8 cellular contexts compared by ENCODE assay signal in the genomic region with DNA sequence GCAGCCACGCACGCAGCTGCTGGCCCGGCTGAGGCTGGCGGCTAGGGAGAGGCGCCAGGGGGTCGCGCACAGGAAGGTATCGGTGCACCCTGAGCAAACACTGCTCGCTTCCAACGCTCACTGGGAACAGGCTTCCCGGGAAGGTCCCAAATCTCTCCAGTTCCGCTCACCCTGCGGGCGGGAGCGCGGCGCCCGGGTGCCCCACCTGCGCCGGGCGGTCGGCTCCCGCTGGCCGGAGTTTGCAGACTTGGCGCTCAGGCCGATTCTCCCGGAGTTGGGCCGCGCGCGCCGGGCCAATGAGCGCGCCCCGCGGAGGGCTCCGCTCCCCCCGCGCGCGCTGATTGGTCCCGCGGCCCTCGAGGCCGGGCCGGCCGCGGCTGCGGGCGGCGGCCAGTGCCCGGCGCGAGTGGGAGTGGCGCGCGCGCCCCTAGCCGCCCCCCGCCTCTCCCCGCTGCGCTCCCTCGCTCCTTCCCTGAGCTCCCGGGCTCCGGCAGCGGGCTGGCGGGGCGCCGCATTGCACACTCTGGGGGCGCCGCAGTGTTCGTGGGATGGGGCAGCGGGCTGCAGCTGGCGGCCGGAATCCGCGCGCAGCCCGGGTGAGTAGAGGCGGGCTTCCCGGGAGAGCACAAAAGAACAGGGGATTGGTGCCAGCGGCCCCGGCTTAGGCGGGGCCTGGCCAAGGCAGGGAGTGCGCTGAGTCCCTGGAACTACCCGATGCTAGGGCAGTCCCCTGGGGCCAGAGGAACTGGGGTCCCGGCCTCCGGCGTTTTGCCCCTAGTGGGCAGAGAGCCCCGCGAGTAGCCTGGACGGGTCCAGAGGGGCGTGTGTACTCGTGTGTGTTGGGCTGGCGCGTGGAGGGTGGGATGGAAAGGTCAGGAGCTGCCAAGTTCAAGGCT. TPM values are rescaled to one million over a fixed set of nuclear protein-coding genes. Genes with fewer than 3 reads are reported as not detected.
DNase-seq lines count a peak whose midpoint lies in the region; ATAC-seq and TF ChIP-seq lines count a peak whose summit lies in the region.

A gene with protein sequence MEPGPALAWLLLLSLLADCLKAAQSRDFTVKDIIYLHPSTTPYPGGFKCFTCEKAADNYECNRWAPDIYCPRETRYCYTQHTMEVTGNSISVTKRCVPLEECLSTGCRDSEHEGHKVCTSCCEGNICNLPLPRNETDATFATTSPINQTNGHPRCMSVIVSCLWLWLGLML (plus strand): TSS at position 461 of the 896 bp plus-strand sequence. CDS start 107,122 bp downstream, outside the sequence.

- H3K9me3 ChIP-seq in HUES48 (ENCODE audit: control insufficient read depth, insufficient read depth, low read length) = no peaks in the 10 kb centered on the region
- no peaks in the 10 kb centered on the region for H3K9me3 ChIP-seq in endodermal cell (ENCODE audit: control insufficient read depth, low read length)

- TF ChIP-seq CTCF in RWPE1 (conservative IDR thresholded peaks at IDR 0.05; ENCODE audit: low read depth) (no peak), endodermal cell (conservative IDR thresholded peaks at IDR 0.05) (no peak)

- H3K27me3 Mint-ChIP-seq in endodermal cell (ENCODE audit: insufficient read depth) (peaks cover 24% of the 10 kb centered on the region), memory B cell (peaks cover 21% of the 10 kb centered on the region)

- CTCF ChIA-PET in RWPE1 (lab: Yijun Ruan, JAX) = interaction anchor here (1.3 kb wide), 2 partner anchors 17 to 231 kb away, joined by 3 to 5 read pairs; no protein-coding TSS in a partner anchor

- peak within 1 kb of the TSS; percentile 71 for H3K9ac ChIP-seq in HUES48 (ENCODE audit: low read depth, low read length)
- H3K9ac ChIP-seq in endodermal cell (ENCODE audit: extremely low read depth, low read length, poor library complexity, severe bottlenecking) = peak within 1 kb of the TSS; percentile 9

- H3K4me3 ChIP-seq in HUES48 (ENCODE audit: low read depth, low read length) (peak within 1 kb of the TSS; percentile 92), endodermal cell (ENCODE audit: low read length) (peak within 1 kb of the TSS; percentile 84)

- H3K4me1 ChIP-seq in HUES48 (ENCODE audit: control insufficient read depth, insufficient read depth, low read length) (peaks cover 22% of the 10 kb centered on the region), endodermal cell (ENCODE audit: control insufficient read depth, insufficient read depth, low read length) (no peaks in the 10 kb centered on the region)

- DNase-seq in DMS79 treated with DMSO at 0.1 percent for 48 hours (lab: John Stamatoyannopoulos, UW) = peak; percentile 28
- peak; percentile 87 for DNase-seq in RWPE1 (ENCODE audit: low spot score)
- peak; percentile 91 for DNase-seq in endodermal cell
- no peak for DNase-seq in memory B cell (ENCODE audit: low spot score in 2 of 2)
- DNase-seq in NK-92 (lab: John Stamatoyannopoulos, UW; ENCODE audit: unreplicated experiment) = no peak

- H3K27ac Mint-ChIP-seq in endodermal cell (peak within 1 kb of the TSS; percentile 80), memory B cell (no peak within 1 kb of the TSS)

- H3K27ac ChIP-seq in HUES48 (ENCODE audit: low read depth, low read length) (peak within 1 kb of the TSS; percentile 60), RWPE1 (peak within 1 kb of the TSS; percentile 89), endodermal cell (ENCODE audit: low read depth, low read length) (no peak within 1 kb of the TSS), temporal lobe (ENCODE audit: low read depth, low read length) (peak within 1 kb of the TSS; percentile 36)

- ATAC-seq in GM21528 (IDR thresholded peaks at IDR 0.05; ENCODE audit: low FRiP score, unreplicated experiment) (peak; percentile 83), memory B cell (ENCODE audit: low read depth) (peak; percentile 41)

- H3K4me1 Mint-ChIP-seq in endodermal cell (peaks cover 20% of the 10 kb centered on the region), memory B cell (no peaks in the 10 kb centered on the region)

- POLR2A ChIA-PET in RWPE1 (lab: Yijun Ruan, JAX; ENCODE audit: low non-redundant PET) = no interaction called here

- H3K4me3 Mint-ChIP-seq in endodermal cell (peak within 1 kb of the TSS; percentile 75), memory B cell (peak within 1 kb of the TSS; percentile 67)

- WGBS in endodermal cell (ENCODE audit: insufficient coverage in 1 of 2, insufficient read length in 1 of 2), 2 experiments = 0 to 1% methylated on average over 20 to 96 of the region's 96 CpGs

- peaks cover 12% of the 10 kb centered on the region for H3K27me3 ChIP-seq in HUES48 (ENCODE audit: control insufficient read depth, insufficient read depth, low read length)
- H3K27me3 ChIP-seq in endodermal cell (ENCODE audit: control insufficient read depth, insufficient read depth, low read length, poor library complexity, severe bottlenecking) = peaks cover 27% of the 10 kb centered on the region

- H3K9me3 Mint-ChIP-seq in endodermal cell = no peaks in the 10 kb centered on the region
- no peaks in the 10 kb centered on the region for H3K9me3 Mint-ChIP-seq in memory B cell

- H3K36me3 ChIP-seq in HUES48 (ENCODE audit: control insufficient read depth, insufficient read depth, low read length) (no peaks in the 10 kb centered on the region), endodermal cell (ENCODE audit: control insufficient read depth, insufficient read depth, low read length) (no peaks in the 10 kb centered on the region)

- no peaks in the 10 kb centered on the region for H3K36me3 Mint-ChIP-seq in endodermal cell (ENCODE audit: low read depth)
- H3K36me3 Mint-ChIP-seq in memory B cell = no peaks in the 10 kb centered on the region

RNA-seq across cellular contexts. Expression of the gene that starts here (rescaled TPM):
- 1 to 10 TPM; 6.7 to 8.5 TPM for total RNA-seq in endodermal cell
- polyA plus RNA-seq in endodermal cell (2013, experiment 1 of 2) = 6.9 TPM
- polyA plus RNA-seq in endodermal cell (2013, experiment 2 of 2) = 6.4 TPM
- total RNA-seq in temporal lobe = 8.1 TPM

Comparison
In these comparisons a context has a peak if more than half of its experiments do, and no peak if none do; other contexts are left out.
1. DNase-seq: peak in DMS79 treated with DMSO at 0.1 percent for 48 hours (single experiment), RWPE1 (single experiment) and endodermal cell (single experiment); none in memory B cell (0 of 2) and NK-92 (single experiment).